In the genomic region with DNA sequence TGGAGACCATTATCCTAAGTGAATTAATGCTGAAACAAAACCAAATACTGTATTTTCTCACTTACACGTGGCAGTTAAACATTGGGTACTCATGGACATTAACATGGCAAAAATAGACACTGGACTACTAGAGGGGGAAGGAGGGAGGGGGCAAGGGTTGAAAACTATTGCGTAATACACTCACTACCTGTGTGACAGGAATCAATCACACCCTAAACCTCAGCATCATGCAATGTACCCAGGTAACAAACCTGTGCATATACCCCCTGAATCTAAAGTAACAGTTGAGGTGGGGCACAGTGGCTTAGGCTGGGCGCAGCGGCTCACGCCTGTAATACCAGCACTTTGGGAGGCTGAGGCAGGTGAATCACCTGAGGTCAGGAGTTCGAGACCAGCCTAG, we compare ENCODE assay signal across 9 cellular contexts.
"Had no signal": no experiment of that assay in that cellular context is flagged by ENCODE, and none has a peak within 500 bp of the region (broad histone marks: within the 10 kb centered on the region; RNA-seq: fewer than 3 reads in every experiment).

No MANE protein-coding gene starts in this region.

- H3K36me3 ChIP-seq: HAP-1 had no signal

- H3K9me3 ChIP-seq: HAP-1 had no signal

- ATAC-seq: GM23338, HCT116 had no signal

- H3K4me1 ChIP-seq: HAP-1 had no signal

- H3K4me2 ChIP-seq: GM23338, KMS-11 had no signal

- H3K9ac ChIP-seq: KMS-11 had no signal

- H3K4me3 ChIP-seq: GM23338, HAP-1 had no signal

- DNase-seq: H7, HFFc6, Karpas-422, KBM-7 had no signal

- H3K27ac ChIP-seq: HL-60, KMS-11 had no signal
